In the genomic region with DNA sequence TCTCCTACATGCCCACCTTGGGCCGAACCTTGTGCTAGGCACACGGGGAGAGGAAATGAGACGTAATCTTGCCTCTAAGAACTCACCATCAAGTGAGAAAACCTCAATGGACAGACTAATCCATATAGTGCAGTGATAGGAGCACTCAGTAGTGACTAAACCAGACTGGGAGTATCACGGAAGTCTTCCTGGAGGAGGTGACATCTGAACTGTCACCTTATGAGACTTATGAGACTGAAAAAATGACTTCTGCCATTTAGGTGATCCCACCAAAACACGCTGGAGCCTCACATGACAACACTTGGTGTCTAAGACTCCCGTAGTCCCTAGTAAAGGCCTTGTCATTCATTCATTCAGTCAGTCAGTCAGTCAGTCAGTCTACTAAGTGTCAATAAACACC, we compare ENCODE assay signal across 1 cellular context.
TF ChIP-seq lines count a peak whose summit lies in the region.

No MANE protein-coding gene starts in this region.

TF ChIP-seq in K562, 482 proteins besides CTCF, POLR2A, EP300 and RAD21 (continued from another document):
- TF ChIP-seq, protein P1, sequence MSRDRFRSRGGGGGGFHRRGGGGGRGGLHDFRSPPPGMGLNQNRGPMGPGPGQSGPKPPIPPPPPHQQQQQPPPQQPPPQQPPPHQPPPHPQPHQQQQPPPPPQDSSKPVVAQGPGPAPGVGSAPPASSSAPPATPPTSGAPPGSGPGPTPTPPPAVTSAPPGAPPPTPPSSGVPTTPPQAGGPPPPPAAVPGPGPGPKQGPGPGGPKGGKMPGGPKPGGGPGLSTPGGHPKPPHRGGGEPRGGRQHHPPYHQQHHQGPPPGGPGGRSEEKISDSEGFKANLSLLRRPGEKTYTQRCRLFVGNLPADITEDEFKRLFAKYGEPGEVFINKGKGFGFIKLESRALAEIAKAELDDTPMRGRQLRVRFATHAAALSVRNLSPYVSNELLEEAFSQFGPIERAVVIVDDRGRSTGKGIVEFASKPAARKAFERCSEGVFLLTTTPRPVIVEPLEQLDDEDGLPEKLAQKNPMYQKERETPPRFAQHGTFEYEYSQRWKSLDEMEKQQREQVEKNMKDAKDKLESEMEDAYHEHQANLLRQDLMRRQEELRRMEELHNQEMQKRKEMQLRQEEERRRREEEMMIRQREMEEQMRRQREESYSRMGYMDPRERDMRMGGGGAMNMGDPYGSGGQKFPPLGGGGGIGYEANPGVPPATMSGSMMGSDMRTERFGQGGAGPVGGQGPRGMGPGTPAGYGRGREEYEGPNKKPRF (IDR thresholded peaks at IDR 0.05; ENCODE audit: low read depth, low read length), result no peak
- TF ChIP-seq ZFPM2 (CRISPR knock-in tag; IDR thresholded peaks at IDR 0.05), result no peak
TF ChIP-seq in K562: peak in this region for 3.
